Comparison of ENCODE assay signal across 9 cellular contexts in genomic region chr15:74311734-74312444, GRCh38. TPM values are rescaled to one million over a fixed set of nuclear protein-coding genes. Genes with fewer than 3 reads are reported as not detected.
DNase-seq lines count a peak whose midpoint lies in the region; ATAC-seq, FAIRE-seq and TF ChIP-seq lines count a peak whose summit lies in the region.
"Had no signal": no experiment of that assay in that cellular context is flagged by ENCODE, and none has a peak within 500 bp of the region (broad histone marks: within the 10 kb centered on the region; RNA-seq: fewer than 3 reads in every experiment).

No MANE protein-coding gene starts in this region.

- no peaks in the 10 kb centered on the region for H3K79me2 ChIP-seq in keratinocyte (ENCODE audit: control insufficient read depth, insufficient read depth, low read length)

- H3K36me3 Mint-ChIP-seq in HFFc6 (ENCODE audit: low read depth), result no peaks in the 10 kb centered on the region

- no peak for FAIRE-seq in keratinocyte (lab: Jason Lieb, UNC)

- peaks cover under 1% of the 10 kb centered on the region for H3K4me1 Mint-ChIP-seq in HFFc6 (ENCODE audit: low read depth)

- H3K9me1 ChIP-seq in keratinocyte (ENCODE audit: control insufficient read depth, extremely low read depth, insufficient read depth, low read length), result no peaks in the 10 kb centered on the region

- ATAC-seq in SK-N-SH treated with all-trans-retinoic acid at 6 μM for 48 hours (peak; percentile 34; the same call in 2 of the 3 replicates), GM21447 (IDR thresholded peaks at IDR 0.05; ENCODE audit: unreplicated experiment) (no peak)

- H3K27me3 Mint-ChIP-seq in HFFc6 (ENCODE audit: insufficient read depth), result peaks cover 14% of the 10 kb centered on the region

- no peak overlapping the region for H3K27ac Mint-ChIP-seq in HFFc6

- no peaks in the 10 kb centered on the region for H3K36me3 ChIP-seq in keratinocyte (ENCODE audit: control insufficient read depth in 2 of 2, extremely low read depth in 1 of 2, insufficient read depth in 2 of 2, low read length in 2 of 2)

- dilution Hi-C loops in keratinocyte (cut with MboI; ENCODE audit: extremely low pct_ligation_motif_present, low sequenced_read_pairs), result no loop called here

- TF ChIP-seq CTCF in HFFc6 (IDR thresholded peaks at IDR 0.05), result peak; percentile 84
- peak in 2 of 3 experiments; percentile 28 to 34 for TF ChIP-seq CTCF in keratinocyte (optimal IDR thresholded peaks at IDR 0.05 in 1 of 3, IDR thresholded peaks at IDR 0.05 in 1 of 3, conservative IDR thresholded peaks at IDR 0.05 in 1 of 3; ENCODE audit: extremely low read depth in 1 of 3, insufficient read depth in 2 of 3, low read length in 3 of 3)

- no peak overlapping the region for H3K4me3 ChIP-seq in keratinocyte (ENCODE audit: control insufficient read depth in 2 of 3, extremely low read depth in 1 of 3, insufficient read depth in 2 of 3, low read depth in 1 of 3, low read length in 3 of 3)
- H3K4me3 ChIP-seq: lung had no signal

- no peak overlapping the region for H3K4me3 Mint-ChIP-seq in HFFc6

- no peak overlapping the region for H3K4me2 ChIP-seq in keratinocyte (ENCODE audit: control insufficient read depth, extremely low read depth, insufficient read depth, low read depth, low read length)

- H3K9me3 ChIP-seq in keratinocyte (ENCODE audit: control insufficient read depth, low read depth, low read length), result no peaks in the 10 kb centered on the region

- no peak overlapping the region for H3K9ac ChIP-seq in keratinocyte (ENCODE audit: control insufficient read depth, extremely low read depth, insufficient read depth, low read length)

- H3K27ac ChIP-seq in keratinocyte (ENCODE audit: control insufficient read depth, insufficient read depth, low read length), result no peak overlapping the region

- peaks cover 29% of the 10 kb centered on the region for H3K27me3 ChIP-seq in keratinocyte (ENCODE audit: control insufficient read depth, extremely low read depth, insufficient read depth, low read length)

- no peaks in the 10 kb centered on the region for H3K9me3 Mint-ChIP-seq in HFFc6

- H3K4me1 ChIP-seq in keratinocyte (ENCODE audit: control insufficient read depth, extremely low read depth, insufficient read depth, low read length), result no peaks in the 10 kb centered on the region

- DNase-seq in COLO668 (lab: John Stamatoyannopoulos, UW; ENCODE audit: unreplicated experiment) (peak; percentile 67), HFFc6 (peak; percentile 36), keratinocyte (ENCODE audit: low read depth, low spot score) (no peak), amygdala (lab: John Stamatoyannopoulos, UW) (no peak), inferior parietal cortex (ENCODE audit: extremely low spot score) (no peak), hypothalamus (lab: John Stamatoyannopoulos, UW) (no peak)

- no peak overlapping the region for H2AFZ ChIP-seq in keratinocyte (ENCODE audit: control insufficient read depth, low read length)

- H4K20me1 ChIP-seq in keratinocyte (ENCODE audit: control insufficient read depth, extremely low read depth, insufficient read depth, low read length), result no peaks in the 10 kb centered on the region

TF ChIP-seq in SK-N-SH treated with all-trans-retinoic acid at 6 μM for 48 hours, 23 proteins besides CTCF, POLR2A, EP300 and RAD21:
- TF ChIP-seq TOX (CRISPR knock-in tag; IDR thresholded peaks at IDR 0.05; ENCODE audit: borderline replicate concordance), result no peak

RNA-seq across cellular contexts. Expression of gene CYP11A1, which starts 55.6 kb away (rescaled TPM):
- under 1 TPM in 4 of 6 experiments, not detected in 2; 0.12 to 0.17 (median 0.14) TPM for total RNA-seq in HFFc6 (2021; fragmentation: NEBNext Ultra II Directional; extraction: Animal tissue kit (Norgen Biotek cat#: 25700))
- 0.27 TPM in 1 of 3 replicates, not detected in the others for polyA plus RNA-seq in keratinocyte
- not detected for polyA plus RNA-seq in keratinocyte (2011; ENCODE audit: low read depth)
- 0.13 and 0.25 TPM in 2 replicates for polyA plus RNA-seq in keratinocyte (2011; cell fraction: cytosol; rRNA removed)
- polyA plus RNA-seq in keratinocyte (2011; cell fraction: nucleus; rRNA removed), result 0.22 and 0.24 TPM in 2 replicates
- polyA plus RNA-seq in keratinocyte (2012; ENCODE audit: low replicate concordance), result not detected in 2 replicates
- polyA minus RNA-seq in keratinocyte, result 0.13 TPM in 1 of 3 replicates, not detected in the others
- 2.1 TPM for polyA minus RNA-seq in keratinocyte (2011; cell fraction: cytosol; rRNA and poly(A)+ RNA removed)
- polyA minus RNA-seq in keratinocyte (2011; cell fraction: nucleus; rRNA and poly(A)+ RNA removed), result 1.2 TPM in 1 of 2 replicates, not detected in the other

Comparison
In these comparisons a context has a peak if more than half of its experiments do, and no peak if none do; other contexts are left out.
1. DNase-seq: peak in COLO668 (single experiment) and HFFc6 (single experiment); none in keratinocyte (single experiment), amygdala (0 of 56), inferior parietal cortex (single experiment) and hypothalamus (0 of 51).